ENCODE assay signal across 18 cellular contexts in the genomic region with DNA sequence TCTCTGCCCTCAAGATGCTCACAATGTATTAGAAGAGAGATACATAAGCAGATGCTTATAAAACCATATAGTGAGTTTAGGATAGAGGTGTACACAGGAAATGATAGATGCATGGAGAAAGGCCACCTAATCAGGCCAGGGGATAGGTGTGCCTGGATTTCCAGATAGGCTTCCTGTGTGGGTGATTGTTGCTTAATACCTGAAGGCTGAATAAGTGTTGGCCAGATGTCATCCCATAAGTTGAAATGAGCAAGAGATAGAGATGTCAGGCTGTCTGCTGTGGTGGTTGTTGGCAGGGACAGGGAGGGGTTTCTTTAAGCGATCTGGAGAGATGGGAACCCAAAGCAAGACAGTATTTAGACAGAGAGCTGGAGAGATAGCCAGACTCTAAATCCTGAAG.
"Had no signal": no experiment of that assay in that cellular context is flagged by ENCODE, and none has a peak within 500 bp of the region (broad histone marks: within the 10 kb centered on the region; RNA-seq: fewer than 3 reads in every experiment).

No MANE protein-coding gene starts in this region.

- H3K27ac ChIP-seq: dorsolateral prefrontal cortex, esophagus squamous epithelium, right atrium auricular region, sigmoid colon, stomach, thoracic aorta, transverse colon had no signal

- ATAC-seq: natural killer cell had no signal

- H3K4me3 ChIP-seq: dorsolateral prefrontal cortex, esophagus squamous epithelium, right atrium auricular region, sigmoid colon, skin epidermis, stomach, thoracic aorta, transverse colon had no signal

- H3K36me3 Mint-ChIP-seq: immature natural killer cell, mesothelial cell of epicardium, natural killer cell had no signal

- H3K9me3 ChIP-seq: esophagus squamous epithelium, right atrium auricular region, sigmoid colon, stomach, thoracic aorta, transverse colon had no signal

- H3K4me1 ChIP-seq: right atrium auricular region, sigmoid colon, transverse colon had no signal

- H3K27me3 ChIP-seq: dorsolateral prefrontal cortex, esophagus squamous epithelium, right atrium auricular region, sigmoid colon, stomach, transverse colon had no signal

- H3K27ac Mint-ChIP-seq: immature natural killer cell, mesothelial cell of epicardium, natural killer cell had no signal

- H3K36me3 ChIP-seq: esophagus squamous epithelium, right atrium auricular region, sigmoid colon, stomach, thoracic aorta, transverse colon had no signal

- H3K9me3 Mint-ChIP-seq: immature natural killer cell, mesothelial cell of epicardium, natural killer cell, neural crest cell had no signal

- DNase-seq: cortex of kidney; dorsolateral prefrontal cortex; effector CD8-positive, alpha-beta T cell; esophagus squamous epithelium; foreskin fibroblast; immature natural killer cell; natural killer cell; sigmoid colon; stimulated activated CD4-positive, alpha-beta T cell treated with anti-CD3 and anti-CD28 coated beads, Interleukin-12 subunit alpha, Interleukin-12 subunit beta, amount 100 ng/mL, for 4 hours; stimulated activated naive CD4-positive, alpha-beta T cell; stomach; substantia nigra; transverse colon had no signal
